Comparison of ENCODE assay signal across 14 cellular contexts in genomic region chr7:76999474-77000146, GRCh38. TPM values are rescaled to one million over a fixed set of nuclear protein-coding genes. Genes with fewer than 3 reads are reported as not detected.
DNase-seq lines count a peak whose midpoint lies in the region; ATAC-seq, FAIRE-seq and TF ChIP-seq lines count a peak whose summit lies in the region.
"Not testable (repeated sequence)": the region's sequence is repeated elsewhere in the genome, so short reads cannot be mapped to it uniquely, and the experiment has no call there.
"Had no signal": no experiment of that assay in that cellular context is flagged by ENCODE, and none has a peak within 500 bp of the region (broad histone marks: within the 10 kb centered on the region; RNA-seq: fewer than 3 reads in every experiment).

No MANE protein-coding gene starts in this region.

- not testable (repeated sequence) for DNase-seq in A549 (ENCODE audit: low read depth in 1 of 2, low spot score in 1 of 2); Panc1 (ENCODE audit: low read depth, low spot score); activated CD8-positive, alpha-beta T cell treated with anti-CD3 and anti-CD28 coated beads, Interleukin-2, amount 10 ng/mL, durations not matched to agents 7 days and 5 days; choroid plexus epithelial cell (ENCODE audit: low read depth); urothelium cell line (ENCODE audit: low spot score)
- DNase-seq in left lung (peak; percentile 5 to 26), osteocyte (ENCODE audit: extremely low spot score, unreplicated experiment) (peak; percentile 53)

- not testable (repeated sequence) for H3K9me3 ChIP-seq in A549; Panc1 (ENCODE audit: control insufficient read depth, insufficient read depth, low read depth, low read length); left lung

- not testable (repeated sequence) for H3K27ac Mint-ChIP-seq in activated CD8-positive, alpha-beta T cell treated with anti-CD3 and anti-CD28 coated beads, Interleukin-2, amount 10 ng/mL, durations not matched to agents 7 days and 5 days; osteocyte (ENCODE audit: unreplicated experiment)

- not testable (repeated sequence) for BruUV-seq in Panc1 (replicated peaks; lab: Mats Ljungman, UMichigan)

- H3K4me1 Mint-ChIP-seq in activated CD8-positive, alpha-beta T cell treated with anti-CD3 and anti-CD28 coated beads, Interleukin-2, amount 10 ng/mL, durations not matched to agents 7 days and 5 days (ENCODE audit: low read depth); osteocyte (ENCODE audit: unreplicated experiment): not testable (repeated sequence)

- not testable (repeated sequence) for FAIRE-seq in A549 (lab: Jason Lieb, UNC)
- FAIRE-seq in urothelium cell line (lab: Jason Lieb, UNC), result peak; percentile 9

- not testable (repeated sequence) for H3K27me3 Mint-ChIP-seq in activated CD8-positive, alpha-beta T cell treated with anti-CD3 and anti-CD28 coated beads, Interleukin-2, amount 10 ng/mL, durations not matched to agents 7 days and 5 days (ENCODE audit: low read depth); osteocyte (ENCODE audit: unreplicated experiment)

- not testable (repeated sequence) for H3K4me2 ChIP-seq in A549

- in situ Hi-C loops in Panc1 (cut with HindIII; ENCODE audit: low pct_unique_long_range_greater_than_20kb, low sequenced_read_pairs), result not testable (repeated sequence)

- H3K4me1 ChIP-seq in A549, result peaks cover 30% of the 10 kb centered on the region
- H3K4me1 ChIP-seq in Panc1 (ENCODE audit: control insufficient read depth, insufficient read depth, low read length); left lung: not testable (repeated sequence)

- H3K36me3 ChIP-seq in Panc1 (ENCODE audit: control insufficient read depth, insufficient read depth, low read length), result not testable (repeated sequence)
- peaks cover 0 to 27% of the 10 kb centered on the region in 2 donors for H3K36me3 ChIP-seq in left lung

- 90% methylated on average over 13 of the region's 40 CpGs for WGBS in A549 (ENCODE audit: missing lambda C conversion rate)

- not testable (repeated sequence) for H3K36me3 Mint-ChIP-seq in activated CD8-positive, alpha-beta T cell treated with anti-CD3 and anti-CD28 coated beads, Interleukin-2, amount 10 ng/mL, durations not matched to agents 7 days and 5 days (ENCODE audit: low read depth); osteocyte (ENCODE audit: unreplicated experiment)

- peak; percentile 12 to 56; a peak in 4 of 6 replicates for ATAC-seq in A549
- peak; percentile 56 for ATAC-seq in GM19438 (IDR thresholded peaks at IDR 0.05; ENCODE audit: low read depth, unreplicated experiment)
- ATAC-seq in Panc1, result peak; percentile 35
- peak; percentile 47 for ATAC-seq in activated CD8-positive, alpha-beta T cell treated with anti-CD3 and anti-CD28 coated beads, Interleukin-2, amount 10 ng/mL, durations not matched to agents 7 days and 5 days
- ATAC-seq in left lung, result not testable (repeated sequence)

- not testable (repeated sequence) for TF ChIP-seq POLR2A in A549 (IDR thresholded peaks at IDR 0.05; ENCODE audit: low read length)

- H3K4me3 ChIP-seq in A549; Panc1 (ENCODE audit: low read depth in 2 of 2, low read length in 2 of 2); choroid plexus epithelial cell (ENCODE audit: low read depth, low read length); left lung: not testable (repeated sequence)

- peak in 1 of 2 experiments; percentile 11; a peak in 1 of 5 replicates for TF ChIP-seq RAD21 in A549 (conservative IDR thresholded peaks at IDR 0.05 in 1 of 2, IDR thresholded peaks at IDR 0.05 in 1 of 2)

- not testable (repeated sequence) for TF ChIP-seq CTCF in A549 (IDR thresholded peaks at IDR 0.05); Panc1 (IDR thresholded peaks at IDR 0.05); left lung (IDR thresholded peaks at IDR 0.05); osteocyte (IDR thresholded peaks at IDR 0.05)
- TF ChIP-seq CTCF in choroid plexus epithelial cell (conservative IDR thresholded peaks at IDR 0.05; ENCODE audit: low read depth, low read length), result peak; percentile 4

- H3K27ac ChIP-seq in A549; Panc1 (ENCODE audit: low read length); left lung: not testable (repeated sequence)

- CTCF ChIA-PET in A549 (lab: Yijun Ruan, JAX); Panc1 (lab: Charles Lee); activated CD8-positive, alpha-beta T cell treated with anti-CD3 and anti-CD28 coated beads, Interleukin-2, amount 10 ng/mL, durations not matched to agents 7 days and 5 days (lab: Charles Lee): not testable (repeated sequence)

- not testable (repeated sequence) for H3K27me3 ChIP-seq in Panc1 (ENCODE audit: control insufficient read depth, insufficient read depth, low read length); left lung

- not testable (repeated sequence) for TF ChIP-seq EP300 in A549 (IDR thresholded peaks at IDR 0.05)

- H3K4me3 Mint-ChIP-seq in activated CD8-positive, alpha-beta T cell treated with anti-CD3 and anti-CD28 coated beads, Interleukin-2, amount 10 ng/mL, durations not matched to agents 7 days and 5 days; osteocyte (ENCODE audit: unreplicated experiment): not testable (repeated sequence)

- H3K9me3 Mint-ChIP-seq in activated CD8-positive, alpha-beta T cell treated with anti-CD3 and anti-CD28 coated beads, Interleukin-2, amount 10 ng/mL, durations not matched to agents 7 days and 5 days (ENCODE audit: insufficient read depth); osteocyte (ENCODE audit: unreplicated experiment): not testable (repeated sequence)

- intact Hi-C loops in Panc1 (cut with micrococcal nuclease; ENCODE audit: unreplicated experiment), result not testable (repeated sequence)
- intact Hi-C loops in left lung (cut with DNase I), result loop anchor here in 1 of 2 donors (10.0 kb wide), 1 partner anchor 495 kb away; no protein-coding TSS in a partner anchor

- POLR2A ChIA-PET in A549 (lab: Yijun Ruan, JAX); Panc1 (lab: Charles Lee); activated CD8-positive, alpha-beta T cell treated with anti-CD3 and anti-CD28 coated beads, Interleukin-2, amount 10 ng/mL, durations not matched to agents 7 days and 5 days (lab: Charles Lee): not testable (repeated sequence)

RNA-seq across cellular contexts. Expression of gene SPDYE17, which starts 32.6 kb away (rescaled TPM):
- polyA plus RNA-seq in A549 (2011; rRNA removed), result not detected in 2 replicates
- not detected in 2 replicates for polyA plus RNA-seq in A549 (2012; cell fraction: cytosol; rRNA removed)
- not detected in 2 replicates for polyA plus RNA-seq in A549 (2012; cell fraction: nucleus; rRNA removed)
- not detected in 3 replicates for polyA plus RNA-seq in A549 (2017; fragmentation: RNase III; extraction: RNeasy Plus Mini Kit Qiagen cat#74134 plus additional on column Dnase treatment)
- polyA minus RNA-seq in A549 (2011; rRNA and poly(A)+ RNA removed), result not detected in 2 replicates
- total RNA-seq in Panc1 (2021; ENCODE audit: unreplicated experiment), result not detected
- polyA plus RNA-seq in Panc1 (2012; ENCODE audit: insufficient read length), result not detected
- not detected for total RNA-seq in activated CD8-positive, alpha-beta T cell treated with anti-CD3 and anti-CD28 coated beads, Interleukin-2, amount 10 ng/mL, durations not matched to agents 7 days and 5 days
- total RNA-seq in left lung, result not detected
- not detected in 2 replicates for total RNA-seq in osteocyte
- total RNA-seq: Caco-2, Daoy, HepG2, Peyer's patch, Right ventricle myocardium inferior had no signal
- polyA plus RNA-seq: AG04450, HepG2 had no signal
